ENCODE assay signal across 1 cellular context in genomic region chr2:15571729-15572128, GRCh38.
TF ChIP-seq lines count a peak whose summit lies in the region.

No MANE protein-coding gene starts in this region.

TF ChIP-seq in K562, 482 proteins besides CTCF, POLR2A, EP300 and RAD21:
- peak in 1 of 3 experiments; percentile 49; a peak in 2 of 6 replicates for TF ChIP-seq ZBTB11 (CRISPR knock-in tag; IDR thresholded peaks at IDR 0.05)
- TF ChIP-seq NCOA4 (IDR thresholded peaks at IDR 0.05; ENCODE audit: partially characterized antibody) = no peak
- TF ChIP-seq EHMT2 (IDR thresholded peaks at IDR 0.05) = no peak
- TF ChIP-seq CREB3 (tag; conservative IDR thresholded peaks at IDR 0.05; ENCODE audit: low read depth) = 0 out of 2 replicates have a peak, but pooled peaks have one; percentile 53
- TF ChIP-seq ZNF311 (CRISPR knock-in tag; IDR thresholded peaks at IDR 0.05) = 0 out of 2 replicates have a peak, but pooled peaks have one; percentile 53
- TF ChIP-seq ETV1 (tag; conservative IDR thresholded peaks at IDR 0.05; ENCODE audit: low read depth) = no peak
- TF ChIP-seq NR2C2 (CRISPR knock-in tag; IDR thresholded peaks at IDR 0.05) = no peak
- 0 out of 2 replicates have a peak, but pooled peaks have one; percentile 25 for TF ChIP-seq NR2C2 (tag; IDR thresholded peaks at IDR 0.05)
- TF ChIP-seq ZFX (CRISPR knock-in tag; IDR thresholded peaks at IDR 0.05) = peak; percentile 68
- peak; percentile 56 for TF ChIP-seq PHF20 (IDR thresholded peaks at IDR 0.05; ENCODE audit: partially characterized antibody)
- TF ChIP-seq L3MBTL2 (IDR thresholded peaks at IDR 0.05) = peak; percentile 39; the same call in 1 of the 2 replicates
- TF ChIP-seq TAF15 (IDR thresholded peaks at IDR 0.05; ENCODE audit: low read depth, low read length) = no peak
- TF ChIP-seq, protein P1, sequence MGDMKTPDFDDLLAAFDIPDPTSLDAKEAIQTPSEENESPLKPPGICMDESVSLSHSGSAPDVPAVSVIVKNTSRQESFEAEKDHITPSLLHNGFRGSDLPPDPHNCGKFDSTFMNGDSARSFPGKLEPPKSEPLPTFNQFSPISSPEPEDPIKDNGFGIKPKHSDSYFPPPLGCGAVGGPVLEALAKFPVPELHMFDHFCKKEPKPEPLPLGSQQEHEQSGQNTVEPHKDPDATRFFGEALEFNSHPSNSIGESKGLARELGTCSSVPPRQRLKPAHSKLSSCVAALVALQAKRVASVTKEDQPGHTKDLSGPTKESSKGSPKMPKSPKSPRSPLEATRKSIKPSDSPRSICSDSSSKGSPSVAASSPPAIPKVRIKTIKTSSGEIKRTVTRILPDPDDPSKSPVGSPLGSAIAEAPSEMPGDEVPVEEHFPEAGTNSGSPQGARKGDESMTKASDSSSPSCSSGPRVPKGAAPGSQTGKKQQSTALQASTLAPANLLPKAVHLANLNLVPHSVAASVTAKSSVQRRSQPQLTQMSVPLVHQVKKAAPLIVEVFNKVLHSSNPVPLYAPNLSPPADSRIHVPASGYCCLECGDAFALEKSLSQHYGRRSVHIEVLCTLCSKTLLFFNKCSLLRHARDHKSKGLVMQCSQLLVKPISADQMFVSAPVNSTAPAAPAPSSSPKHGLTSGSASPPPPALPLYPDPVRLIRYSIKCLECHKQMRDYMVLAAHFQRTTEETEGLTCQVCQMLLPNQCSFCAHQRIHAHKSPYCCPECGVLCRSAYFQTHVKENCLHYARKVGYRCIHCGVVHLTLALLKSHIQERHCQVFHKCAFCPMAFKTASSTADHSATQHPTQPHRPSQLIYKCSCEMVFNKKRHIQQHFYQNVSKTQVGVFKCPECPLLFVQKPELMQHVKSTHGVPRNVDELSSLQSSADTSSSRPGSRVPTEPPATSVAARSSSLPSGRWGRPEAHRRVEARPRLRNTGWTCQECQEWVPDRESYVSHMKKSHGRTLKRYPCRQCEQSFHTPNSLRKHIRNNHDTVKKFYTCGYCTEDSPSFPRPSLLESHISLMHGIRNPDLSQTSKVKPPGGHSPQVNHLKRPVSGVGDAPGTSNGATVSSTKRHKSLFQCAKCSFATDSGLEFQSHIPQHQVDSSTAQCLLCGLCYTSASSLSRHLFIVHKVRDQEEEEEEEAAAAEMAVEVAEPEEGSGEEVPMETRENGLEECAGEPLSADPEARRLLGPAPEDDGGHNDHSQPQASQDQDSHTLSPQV (IDR thresholded peaks at IDR 0.05) = peak; percentile 75; the same call in 1 of the 2 replicates
- TF ChIP-seq BRD4 (IDR thresholded peaks at IDR 0.05) = peak; percentile 44; the same call in 1 of the 2 replicates
